In the genomic region with DNA sequence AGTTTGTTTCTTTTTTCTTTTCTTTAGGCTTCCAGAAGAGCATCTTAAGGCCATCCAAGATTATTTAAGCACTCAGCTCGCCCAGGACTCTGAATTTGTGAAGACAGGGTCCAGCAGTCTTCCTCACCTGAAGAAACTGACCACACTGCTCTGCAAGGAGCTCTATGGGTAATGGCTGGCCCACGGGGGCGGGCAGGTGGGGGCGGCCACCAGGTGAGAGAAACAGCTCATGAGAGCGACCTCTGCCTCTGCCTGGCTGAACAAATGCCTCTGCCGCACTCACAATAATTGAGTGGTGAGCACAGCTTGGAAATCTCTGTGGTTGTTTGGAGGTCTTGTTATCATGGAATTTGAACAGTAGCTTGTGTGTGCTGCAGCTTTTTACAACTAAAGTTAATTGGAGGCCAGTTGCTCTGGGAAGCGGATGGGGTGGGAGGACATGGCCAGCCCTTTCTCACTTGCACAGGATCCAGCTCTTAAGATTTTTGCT, we compare ENCODE assay signal across 20 cellular contexts.
A peak's percentile ranks its signal among the peaks of the same experiment; 100 is the strongest.
DNase-seq lines count a peak whose midpoint lies in the region; ATAC-seq, FAIRE-seq and TF ChIP-seq lines count a peak whose summit lies in the region.
"Had no signal": no experiment of that assay in that cellular context is flagged by ENCODE, and none has a peak within 500 bp of the region (broad histone marks: within the 10 kb centered on the region; RNA-seq: fewer than 3 reads in every experiment).

No MANE protein-coding gene starts in this region.

- intact Hi-C loops in activated T-helper 1 cell treated with anti-CD3 and anti-CD28 coated beads, Interleukin-12 subunit alpha, Interleukin-12 subunit beta, Interleukin-2, Interleukin-4 antibody, amounts not matched to agents 30 ng/mL and 10 ng/mL and 1 ng/mL, durations not matched to agents 14 hours and 24 hours and 36 hours (cut with micrococcal nuclease): no loop called here
- intact Hi-C loops in ovary (cut with DNase I): no loop called here

- H3K4me3 Mint-ChIP-seq in CD4-positive, CD25-positive, alpha-beta regulatory T cell: no peak overlapping the region
- H3K4me3 Mint-ChIP-seq in activated T-helper 1 cell treated with anti-CD3 and anti-CD28 coated beads, Interleukin-12 subunit alpha, Interleukin-12 subunit beta, Interleukin-2, Interleukin-4 antibody, amounts not matched to agents 30 ng/mL and 10 ng/mL and 1 ng/mL, durations not matched to agents 14 hours and 24 hours and 36 hours: no peak overlapping the region
- H3K4me3 Mint-ChIP-seq in naive thymus-derived CD8-positive, alpha-beta T cell: peak overlapping the region in 3 of 10 donors; percentile 42 to 72 (median 53)

- H3K27me3 Mint-ChIP-seq in CD4-positive, CD25-positive, alpha-beta regulatory T cell: no peaks in the 10 kb centered on the region
- no peaks in the 10 kb centered on the region for H3K27me3 Mint-ChIP-seq in activated T-helper 1 cell treated with anti-CD3 and anti-CD28 coated beads, Interleukin-12 subunit alpha, Interleukin-12 subunit beta, Interleukin-2, Interleukin-4 antibody, amounts not matched to agents 30 ng/mL and 10 ng/mL and 1 ng/mL, durations not matched to agents 14 hours and 24 hours and 36 hours (ENCODE audit: insufficient read depth)
- H3K27me3 Mint-ChIP-seq in naive thymus-derived CD8-positive, alpha-beta T cell: no peaks in the 10 kb centered on the region

- no peak for FAIRE-seq in frontal cortex (lab: Jason Lieb, UNC)
- FAIRE-seq: K562 had no signal

- peaks cover 5% of the 10 kb centered on the region for H3K4me1 ChIP-seq in CD4-positive, CD25-positive, alpha-beta regulatory T cell (ENCODE audit: control insufficient read depth, insufficient read depth, low read length, poor library complexity, severe bottlenecking)
- H3K4me1 ChIP-seq in ovary (ENCODE audit: insufficient read depth): no peaks in the 10 kb centered on the region
- H3K4me1 ChIP-seq: ascending aorta, BE2C, parathyroid adenoma, transverse colon had no signal

- TF ChIP-seq CTCF in ovary (IDR thresholded peaks at IDR 0.05) (no peak), GM10266 (IDR thresholded peaks at IDR 0.05; ENCODE audit: control insufficient read depth, insufficient read depth, low read depth, missing control alignments) (no peak)

- peaks cover 57% of the 10 kb centered on the region for H3K36me3 Mint-ChIP-seq in CD4-positive, CD25-positive, alpha-beta regulatory T cell
- peaks cover 57% of the 10 kb centered on the region for H3K36me3 Mint-ChIP-seq in activated T-helper 1 cell treated with anti-CD3 and anti-CD28 coated beads, Interleukin-12 subunit alpha, Interleukin-12 subunit beta, Interleukin-2, Interleukin-4 antibody, amounts not matched to agents 30 ng/mL and 10 ng/mL and 1 ng/mL, durations not matched to agents 14 hours and 24 hours and 36 hours (ENCODE audit: low read depth)
- peaks cover 6 to 93% (median 59%) of the 10 kb centered on the region in 3 donors for H3K36me3 Mint-ChIP-seq in naive thymus-derived CD8-positive, alpha-beta T cell

- POLR2A ChIA-PET in naive thymus-derived CD8-positive, alpha-beta T cell (lab: Charles Lee): interaction anchor here (0.6 kb wide), 1 partner anchor 36 kb away, joined by 3 read pairs; no protein-coding TSS in a partner anchor

- H3K9me3 ChIP-seq in CD4-positive, CD25-positive, alpha-beta regulatory T cell (ENCODE audit: control insufficient read depth in 2 of 2, low read length in 2 of 2): peaks cover 0 to 3% of the 10 kb centered on the region in 2 experiments
- no peaks in the 10 kb centered on the region for H3K9me3 ChIP-seq in ovary
- H3K9me3 ChIP-seq: ascending aorta, BE2C, mucosa of descending colon, transverse colon had no signal

- peaks cover 0 to 6% (median 3%) of the 10 kb centered on the region in 7 donors for H3K9me3 Mint-ChIP-seq in CD4-positive, CD25-positive, alpha-beta regulatory T cell
- H3K9me3 Mint-ChIP-seq in activated T-helper 1 cell treated with anti-CD3 and anti-CD28 coated beads, Interleukin-12 subunit alpha, Interleukin-12 subunit beta, Interleukin-2, Interleukin-4 antibody, amounts not matched to agents 30 ng/mL and 10 ng/mL and 1 ng/mL, durations not matched to agents 14 hours and 24 hours and 36 hours: peaks cover 13% of the 10 kb centered on the region
- H3K9me3 Mint-ChIP-seq in naive thymus-derived CD8-positive, alpha-beta T cell: peaks cover 0 to 5% (median 1%) of the 10 kb centered on the region in 9 donors

- peaks cover 6 to 32% (median 12%) of the 10 kb centered on the region in 4 donors for H3K4me1 Mint-ChIP-seq in CD4-positive, CD25-positive, alpha-beta regulatory T cell
- peaks cover 27% of the 10 kb centered on the region for H3K4me1 Mint-ChIP-seq in activated T-helper 1 cell treated with anti-CD3 and anti-CD28 coated beads, Interleukin-12 subunit alpha, Interleukin-12 subunit beta, Interleukin-2, Interleukin-4 antibody, amounts not matched to agents 30 ng/mL and 10 ng/mL and 1 ng/mL, durations not matched to agents 14 hours and 24 hours and 36 hours (ENCODE audit: low read depth)
- H3K4me1 Mint-ChIP-seq in naive thymus-derived CD8-positive, alpha-beta T cell: peaks cover 14 to 38% (median 30%) of the 10 kb centered on the region in 4 donors

- no peak for ATAC-seq in CD4-positive, CD25-positive, alpha-beta regulatory T cell (ENCODE audit: low read depth in 2 of 2)
- no peak for ATAC-seq in naive thymus-derived CD8-positive, alpha-beta T cell
- ATAC-seq: K562, mucosa of descending colon had no signal

- H3K4me3 ChIP-seq in CD4-positive, CD25-positive, alpha-beta regulatory T cell (ENCODE audit: low read depth, low read length): no peak overlapping the region
- H3K4me3 ChIP-seq in ovary: no peak overlapping the region
- H3K4me3 ChIP-seq: ascending aorta, K562, mucosa of descending colon, transverse colon had no signal

- DNase-seq in CD4-positive, CD25-positive, alpha-beta regulatory T cell: no peak
- peak; percentile 45 for DNase-seq in COLO829 (ENCODE audit: low spot score)
- DNase-seq in activated T-helper 1 cell treated with anti-CD3 and anti-CD28 coated beads, Interleukin-12 subunit alpha, Interleukin-12 subunit beta, Interleukin-2, Interleukin-4 antibody, amounts not matched to agents 30 ng/mL and 10 ng/mL and 1 ng/mL, durations not matched to agents 14 hours and 24 hours and 36 hours (ENCODE audit: low spot score): no peak
- DNase-seq in naive thymus-derived CD8-positive, alpha-beta T cell: no peak
- no peak for DNase-seq in H4 (ENCODE audit: low spot score)
- DNase-seq in ovary: no peak
- no peak for DNase-seq in GM10266 (ENCODE audit: extremely low spot score)
- DNase-seq in frontal cortex (ENCODE audit: low spot score in 2 of 2): no peak
- DNase-seq: BE2C, DMS53, H7, hypothalamus, mucosa of descending colon, NCI-H2081 treated with DMSO at 0.1 percent for 48 hours, NCI-H526, SHP77, transverse colon had no signal

- H3K27ac ChIP-seq in CD4-positive, CD25-positive, alpha-beta regulatory T cell (ENCODE audit: insufficient read depth, low read length, poor library complexity, severe bottlenecking): no peak overlapping the region
- H3K27ac ChIP-seq in ovary: no peak overlapping the region
- H3K27ac ChIP-seq: ascending aorta, parathyroid adenoma, transverse colon had no signal

- peak overlapping the region; percentile 15 to 91 (median 53) for H3K27ac Mint-ChIP-seq in CD4-positive, CD25-positive, alpha-beta regulatory T cell
- peak overlapping the region; percentile 68 for H3K27ac Mint-ChIP-seq in activated T-helper 1 cell treated with anti-CD3 and anti-CD28 coated beads, Interleukin-12 subunit alpha, Interleukin-12 subunit beta, Interleukin-2, Interleukin-4 antibody, amounts not matched to agents 30 ng/mL and 10 ng/mL and 1 ng/mL, durations not matched to agents 14 hours and 24 hours and 36 hours
- H3K27ac Mint-ChIP-seq in naive thymus-derived CD8-positive, alpha-beta T cell: peak overlapping the region in 9 of 10 donors; percentile 29 to 91 (median 68)

- peaks cover 95% of the 10 kb centered on the region for H3K36me3 ChIP-seq in CD4-positive, CD25-positive, alpha-beta regulatory T cell (ENCODE audit: control insufficient read depth, insufficient read depth, low read length)
- no peaks in the 10 kb centered on the region for H3K36me3 ChIP-seq in ovary
- H3K36me3 ChIP-seq: ascending aorta, BE2C, transverse colon had no signal

- no peak for TF ChIP-seq EP300 in ovary (IDR thresholded peaks at IDR 0.05)

- TF ChIP-seq POLR2A in ovary (IDR thresholded peaks at IDR 0.05): no peak

- WGBS in ovary, 3 donors: 5 to 19% (median 8%) methylated on average over 7 of the region's 7 CpGs

- H3K27me3 ChIP-seq in CD4-positive, CD25-positive, alpha-beta regulatory T cell (ENCODE audit: control insufficient read depth, insufficient read depth, low read length): no peaks in the 10 kb centered on the region
- H3K27me3 ChIP-seq in ovary: no peaks in the 10 kb centered on the region
- H3K27me3 ChIP-seq: ascending aorta, transverse colon had no signal
